18 cellular contexts compared by ENCODE assay signal in the genomic region with DNA sequence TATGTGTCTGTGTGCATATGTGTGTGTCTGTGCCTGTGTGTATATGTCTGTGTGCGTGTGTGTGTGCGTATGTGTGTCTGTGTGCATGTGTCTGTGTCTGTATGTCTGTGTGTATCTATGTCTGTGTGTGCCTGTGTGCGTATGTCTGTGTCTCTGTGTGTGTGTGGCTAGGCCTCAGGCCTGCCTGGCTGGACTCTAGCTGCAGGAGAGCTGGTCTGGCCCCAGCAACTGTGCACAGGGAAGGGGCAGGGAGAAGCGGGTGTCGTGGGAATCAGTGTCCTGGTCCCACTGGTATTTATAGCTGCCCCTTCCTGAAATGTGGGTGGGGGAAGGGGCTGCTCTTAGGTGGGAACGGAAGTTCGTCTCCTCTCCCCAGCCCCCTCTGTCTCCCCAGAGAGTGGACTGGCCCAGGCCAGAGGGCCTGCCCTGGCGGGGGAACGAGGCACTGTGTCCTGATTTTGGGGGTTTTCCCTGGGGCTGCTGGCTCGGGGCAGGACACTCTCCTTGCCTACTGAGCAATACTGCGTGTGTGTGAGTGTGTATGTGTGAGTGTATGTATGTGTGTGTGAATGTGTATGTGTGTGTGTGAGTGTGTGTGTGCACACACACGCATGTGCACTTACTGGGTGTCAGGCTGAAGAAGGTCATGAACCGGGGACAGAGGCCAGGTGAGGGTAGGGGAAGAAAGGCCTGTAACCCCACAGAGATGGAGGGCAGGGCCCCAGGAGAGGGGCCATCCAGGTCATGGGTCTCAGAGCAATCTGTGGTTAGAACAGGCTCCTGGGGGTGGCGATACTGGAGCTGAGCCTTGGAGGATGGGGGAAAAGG. TPM values are rescaled to one million over a fixed set of nuclear protein-coding genes. Genes with fewer than 3 reads are reported as not detected.
DNase-seq lines count a peak whose midpoint lies in the region; ATAC-seq, FAIRE-seq and TF ChIP-seq lines count a peak whose summit lies in the region.
"Had no signal": no experiment of that assay in that cellular context is flagged by ENCODE, and none has a peak within 500 bp of the region (broad histone marks: within the 10 kb centered on the region; RNA-seq: fewer than 3 reads in every experiment).

No MANE protein-coding gene starts in this region.

- peak overlapping the region; percentile 17 for H3K4me3 Mint-ChIP-seq in astrocyte (ENCODE audit: unreplicated experiment)
- H3K4me3 Mint-ChIP-seq: activated naive CD4-positive, alpha-beta T cell treated with anti-CD3 and anti-CD28 coated beads for 36 hours; naive B cell had no signal

- no peak for ATAC-seq in GM18870 (IDR thresholded peaks at IDR 0.05; ENCODE audit: unreplicated experiment)
- ATAC-seq: stimulated activated naive CD8-positive, alpha-beta T cell treated with anti-CD3 and anti-CD28 coated beads, Interleukin-15, Interleukin-2, amounts not matched to agents 100 U/mL and 50 U/mL, for 24 hours had no signal

- H3K27ac Mint-ChIP-seq in astrocyte (ENCODE audit: unreplicated experiment) = peak overlapping the region; percentile 71
- H3K27ac Mint-ChIP-seq: activated naive CD4-positive, alpha-beta T cell treated with anti-CD3 and anti-CD28 coated beads for 36 hours had no signal

- H3K56ac ChIP-seq in mesendoderm (ENCODE audit: low read length) = peak overlapping the region; percentile 78

- H3K23ac ChIP-seq in mesendoderm (ENCODE audit: low read length) = peak overlapping the region; percentile 45

- H2BK5ac ChIP-seq in mesendoderm (ENCODE audit: low read length) = no peak overlapping the region

- H4K20me1 ChIP-seq in astrocyte (ENCODE audit: insufficient read depth, low read length) = peaks cover 33% of the 10 kb centered on the region

- H3K4me3 ChIP-seq in HEK293 (ENCODE audit: low read depth, low read length) = no peak overlapping the region
- no peak overlapping the region for H3K4me3 ChIP-seq in astrocyte (ENCODE audit: insufficient read depth, low read depth, low read length)
- H3K4me3 ChIP-seq in mesendoderm (ENCODE audit: low read length) = no peak overlapping the region
- peak overlapping the region in 1 of 2 donors; percentile 29 for H3K4me3 ChIP-seq in stomach smooth muscle (ENCODE audit: low read length in 2 of 2)
- H3K4me3 ChIP-seq: HAP-1 had no signal

- H3K4ac ChIP-seq in mesendoderm (ENCODE audit: low read depth, low read length) = no peak overlapping the region

- H3K4me2 ChIP-seq in astrocyte (ENCODE audit: low read length) (no peak overlapping the region), mesendoderm (ENCODE audit: low read length) (no peak overlapping the region)

- DNase-seq in astrocyte (ENCODE audit: low read depth) (no peak), mesendoderm (no peak), SKM-1 treated with dmso at 0.1 percent for 144 hours (lab: John Stamatoyannopoulos, UW; ENCODE audit: unreplicated experiment) (no peak), hypothalamus (lab: John Stamatoyannopoulos, UW) (no peak)
- no peak for DNase-seq in stimulated activated CD4-positive, alpha-beta T cell treated with anti-CD3 and anti-CD28 coated beads, Interleukin-2, amount 100 ng/mL, for 48 hours
- DNase-seq: activated naive CD4-positive, alpha-beta T cell treated with anti-CD3 and anti-CD28 coated beads for 36 hours; AML-193; DMS53; Karpas-422; naive B cell; NCI-H1436 treated with DMSO at 0.1 percent for 48 hours; NCI-H510A treated with DMSO at 0.1 percent for 48 hours; stimulated activated naive CD8-positive, alpha-beta T cell treated with anti-CD3 and anti-CD28 coated beads, Interleukin-15, Interleukin-2, amounts not matched to agents 100 U/mL and 50 U/mL, for 24 hours; SW 1271 had no signal

- H3K18ac ChIP-seq in mesendoderm (ENCODE audit: low read length) = no peak overlapping the region

- WGBS in mesendoderm (ENCODE audit: extremely low coverage, insufficient coverage, low lambda C conversion rate) = no CpG with 5 or more reads among the region's 14 CpGs

- no peak overlapping the region for H3K9ac ChIP-seq in astrocyte (ENCODE audit: low read length)
- H3K9ac ChIP-seq in mesendoderm (ENCODE audit: low read length) = no peak overlapping the region
- peak overlapping the region; percentile 32 to 60 for H3K9ac ChIP-seq in stomach smooth muscle (ENCODE audit: low read length in 2 of 2)

- H3K9me3 ChIP-seq in HEK293 (ENCODE audit: control insufficient read depth, insufficient read depth, low read depth, low read length) (no peaks in the 10 kb centered on the region), astrocyte (ENCODE audit: insufficient read depth, low read depth, low read length) (no peaks in the 10 kb centered on the region), stomach smooth muscle (ENCODE audit: control insufficient read depth in 2 of 2, low read length in 2 of 2) (no peaks in the 10 kb centered on the region)
- H3K9me3 ChIP-seq: HAP-1 had no signal

- peaks cover 0 to 2% of the 10 kb centered on the region in 2 experiments; a peak in 1 of 3 replicates for H3K36me3 ChIP-seq in HEK293 (ENCODE audit: control insufficient read depth in 2 of 2, insufficient read depth in 1 of 2, low read length in 2 of 2)
- H3K36me3 ChIP-seq in astrocyte (ENCODE audit: insufficient read depth, low read length) = no peaks in the 10 kb centered on the region
- H3K36me3 ChIP-seq in mesendoderm (ENCODE audit: control insufficient read depth, insufficient read depth, low read length) = no peaks in the 10 kb centered on the region
- peaks cover 7 to 13% of the 10 kb centered on the region in 2 donors for H3K36me3 ChIP-seq in stomach smooth muscle (ENCODE audit: control insufficient read depth in 2 of 2, insufficient read depth in 2 of 2, low read length in 2 of 2)
- H3K36me3 ChIP-seq: HAP-1 had no signal

- CTCF ChIA-PET in HEK293 (lab: Yijun Ruan, JAX) = no interaction called here

- no peaks in the 10 kb centered on the region for H3K4me1 ChIP-seq in HEK293 (ENCODE audit: control insufficient read depth, insufficient read depth, low read length)
- peaks cover 32% of the 10 kb centered on the region for H3K4me1 ChIP-seq in astrocyte (ENCODE audit: insufficient read depth, low read length)
- H3K4me1 ChIP-seq in mesendoderm (ENCODE audit: control insufficient read depth, low read depth, low read length) = no peaks in the 10 kb centered on the region
- H3K4me1 ChIP-seq in stomach smooth muscle (ENCODE audit: control insufficient read depth, insufficient read depth, low read length) = peaks cover 67% of the 10 kb centered on the region
- H3K4me1 ChIP-seq: HAP-1 had no signal

- no peak overlapping the region for H2BK15ac ChIP-seq in mesendoderm (replicated peaks; ENCODE audit: low read depth)

- POLR2A ChIA-PET in HEK293 (lab: Yijun Ruan, JAX) = no interaction called here

- H4K5ac ChIP-seq in mesendoderm (ENCODE audit: low read length) = no peak overlapping the region

- no peak overlapping the region for H2AFZ ChIP-seq in astrocyte (ENCODE audit: low read depth, low read length)

- no peak overlapping the region for H2AK5ac ChIP-seq in mesendoderm (ENCODE audit: low read length)

- H3K36me3 Mint-ChIP-seq in astrocyte (ENCODE audit: low read depth, unreplicated experiment) = peaks cover 6% of the 10 kb centered on the region
- H3K36me3 Mint-ChIP-seq: naive B cell had no signal

- H2BK120ac ChIP-seq in mesendoderm (ENCODE audit: low read depth, low read length) = no peak overlapping the region

- peaks cover 2% of the 10 kb centered on the region for H3K27me3 Mint-ChIP-seq in astrocyte (ENCODE audit: low read depth, unreplicated experiment)

- H3K9me3 Mint-ChIP-seq in astrocyte (ENCODE audit: unreplicated experiment) = no peaks in the 10 kb centered on the region
- H3K9me3 Mint-ChIP-seq: activated naive CD4-positive, alpha-beta T cell treated with anti-CD3 and anti-CD28 coated beads for 36 hours had no signal

- FAIRE-seq in astrocyte (lab: Jason Lieb, UNC) = no peak

- H3K27me3 ChIP-seq in astrocyte (ENCODE audit: insufficient read depth, low read length) = no peaks in the 10 kb centered on the region
- H3K27me3 ChIP-seq in mesendoderm (ENCODE audit: insufficient read depth, low read length, poor library complexity) = no peaks in the 10 kb centered on the region
- no peaks in the 10 kb centered on the region for H3K27me3 ChIP-seq in stomach smooth muscle (ENCODE audit: control insufficient read depth in 1 of 2, insufficient read depth in 2 of 2, low read length in 2 of 2)

- H3K27ac ChIP-seq in HEK293 (ENCODE audit: extremely low read depth, low read depth, low read length) = no peak overlapping the region
- H3K27ac ChIP-seq in astrocyte (ENCODE audit: low read depth, low read length) = no peak overlapping the region
- no peak overlapping the region for H3K27ac ChIP-seq in mesendoderm (ENCODE audit: low read depth, low read length)
- H3K27ac ChIP-seq in stomach smooth muscle (ENCODE audit: low read length) = peak overlapping the region; percentile 92

- H3K79me2 ChIP-seq in astrocyte (ENCODE audit: insufficient read depth, low read length) (peaks cover 59% of the 10 kb centered on the region), mesendoderm (ENCODE audit: control insufficient read depth, insufficient read depth, low read length) (no peaks in the 10 kb centered on the region)

- no peak overlapping the region for H4K8ac ChIP-seq in mesendoderm (ENCODE audit: low read depth, low read length)

- H3K79me1 ChIP-seq in mesendoderm (ENCODE audit: low read length) = no peaks in the 10 kb centered on the region

- no peak for TF ChIP-seq CTCF in HEK293 (tag by site-specific recombination; IDR thresholded peaks at IDR 0.05)
- no peak for TF ChIP-seq CTCF in astrocyte (IDR thresholded peaks at IDR 0.05; ENCODE audit: insufficient read depth, low read depth, low read length)

- peaks cover 28% of the 10 kb centered on the region for H3K4me1 Mint-ChIP-seq in astrocyte (ENCODE audit: low read depth, unreplicated experiment)

TF ChIP-seq in HEK293, 187 proteins besides CTCF, POLR2A, EP300 and RAD21 (continues in another document):
- TF ChIP-seq ZNF621 (tag by site-specific recombination; IDR thresholded peaks at IDR 0.05) (no peak), ZNF623 (tag by site-specific recombination; IDR thresholded peaks at IDR 0.05) (no peak), ZNF121 (tag by site-specific recombination; IDR thresholded peaks at IDR 0.05) (no peak), ZNF433 (tag by site-specific recombination; IDR thresholded peaks at IDR 0.05; ENCODE audit: low read depth) (no peak), ZNF133 (tag by site-specific recombination; IDR thresholded peaks at IDR 0.05) (no peak), ZNF654 (tag by site-specific recombination; IDR thresholded peaks at IDR 0.05; ENCODE audit: low read depth) (no peak)

RNA-seq across cellular contexts. Expression of a gene that starts 6.6 kb away (rescaled TPM):
- 26.9 and 47.8 TPM in 2 replicates for total RNA-seq in astrocyte
- 0.34 TPM for polyA plus RNA-seq in mesendoderm (2013, experiment 1 of 2)
- 0.35 TPM for polyA plus RNA-seq in mesendoderm (2013, experiment 2 of 2)
- total RNA-seq: activated naive CD4-positive, alpha-beta T cell treated with anti-CD3 and anti-CD28 coated beads for 36 hours had no signal

RNA-seq across cellular contexts. Expression of a gene that starts 58.4 kb away (rescaled TPM):
- 22.3 and 25.6 TPM in 2 replicates for total RNA-seq in astrocyte
- polyA plus RNA-seq in mesendoderm (2013, experiment 1 of 2) = 10.5 TPM
- polyA plus RNA-seq in mesendoderm (2013, experiment 2 of 2) = 10.4 TPM

Comparison
In these comparisons a context has a peak if more than half of its experiments do, and no peak if none do; other contexts are left out.
1. H3K9ac ChIP-seq: peak in stomach smooth muscle (2 of 2); none in astrocyte (single experiment) and mesendoderm (single experiment).